Comparison of ENCODE assay signal across 16 cellular contexts in the genomic region with DNA sequence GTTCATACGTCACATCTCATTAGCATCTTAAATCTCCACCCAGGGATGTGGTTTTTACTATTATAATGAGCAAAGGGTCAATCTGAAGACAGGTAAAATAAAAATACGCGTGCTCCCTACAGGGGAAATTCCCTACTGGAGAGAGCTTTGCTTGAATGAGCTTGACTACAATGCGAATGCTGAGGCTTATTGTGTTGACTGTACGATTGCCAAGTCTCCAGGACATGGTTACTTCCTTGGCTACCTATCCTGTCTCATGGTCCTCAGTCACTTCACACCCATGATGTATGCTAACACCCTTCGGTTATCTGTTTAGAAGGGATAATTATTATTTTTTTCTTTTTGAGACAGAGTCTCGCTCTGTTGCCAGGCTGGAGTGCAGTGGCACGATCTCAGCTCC.
DNase-seq lines count a peak whose midpoint lies in the region; ATAC-seq and TF ChIP-seq lines count a peak whose summit lies in the region.
"Had no signal": no experiment of that assay in that cellular context is flagged by ENCODE, and none has a peak within 500 bp of the region (broad histone marks: within the 10 kb centered on the region; RNA-seq: fewer than 3 reads in every experiment).

No MANE protein-coding gene starts in this region.

- peak overlapping the region; percentile 52 for H3K27ac ChIP-seq in VCaP

- TF ChIP-seq CTCF in VCaP (conservative IDR thresholded peaks at IDR 0.05) (no peak), nephron progenitor cell (IDR thresholded peaks at IDR 0.05) (no peak), omental fat pad (IDR thresholded peaks at IDR 0.05) (no peak)

- peaks cover 90% of the 10 kb centered on the region for H3K36me3 Mint-ChIP-seq in nephron progenitor cell (ENCODE audit: low read depth)
- H3K36me3 Mint-ChIP-seq: IgD-negative memory B cell had no signal

- H3K27me3 Mint-ChIP-seq in nephron progenitor cell (ENCODE audit: low read depth, poor library complexity) = no peaks in the 10 kb centered on the region

- H3K4me1 Mint-ChIP-seq in nephron progenitor cell = no peaks in the 10 kb centered on the region
- H3K4me1 Mint-ChIP-seq: B cell; CD4-positive, alpha-beta memory T cell; IgD-negative memory B cell had no signal

- DNase-seq in HK-2 (ENCODE audit: unreplicated experiment) (peak; percentile 30), kidney glomerular epithelial cell (lab: John Stamatoyannopoulos, UW) (peak; percentile 64), renal cortical epithelial cell (ENCODE audit: low read depth) (peak; percentile 19), nephron progenitor cell (no peak), omental fat pad (ENCODE audit: low spot score) (no peak), NCI-H1436 treated with DMSO at 0.1 percent for 48 hours (lab: John Stamatoyannopoulos, UW) (no peak)
- DNase-seq: C1 segment of cervical spinal cord; CD4-positive, alpha-beta memory T cell; DMS153; DMS79 treated with DMSO at 0.1 percent for 48 hours; GDM1 had no signal

- H3K27ac Mint-ChIP-seq in nephron progenitor cell = no peak overlapping the region
- H3K27ac Mint-ChIP-seq: B cell, IgD-negative memory B cell had no signal

- no peak for ATAC-seq in omental fat pad (ENCODE audit: low FRiP score)
- no peak for ATAC-seq in HG03432 (IDR thresholded peaks at IDR 0.05; ENCODE audit: unreplicated experiment)
- ATAC-seq: HCT116 had no signal

- no peak overlapping the region for H3K4me3 Mint-ChIP-seq in nephron progenitor cell
- H3K4me3 Mint-ChIP-seq: B cell; CD4-positive, alpha-beta memory T cell; IgD-negative memory B cell had no signal

- peaks cover 85% of the 10 kb centered on the region for H3K9me3 Mint-ChIP-seq in nephron progenitor cell

Comparison
In these comparisons a context has a peak if more than half of its experiments do, and no peak if none do; other contexts are left out.
1. DNase-seq: peak in HK-2 (single experiment), kidney glomerular epithelial cell (single experiment) and renal cortical epithelial cell (single experiment); none in nephron progenitor cell (single experiment), omental fat pad (single experiment) and NCI-H1436 treated with DMSO at 0.1 percent for 48 hours (single experiment).